ENCODE assay signal across 16 cellular contexts in the genomic region with DNA sequence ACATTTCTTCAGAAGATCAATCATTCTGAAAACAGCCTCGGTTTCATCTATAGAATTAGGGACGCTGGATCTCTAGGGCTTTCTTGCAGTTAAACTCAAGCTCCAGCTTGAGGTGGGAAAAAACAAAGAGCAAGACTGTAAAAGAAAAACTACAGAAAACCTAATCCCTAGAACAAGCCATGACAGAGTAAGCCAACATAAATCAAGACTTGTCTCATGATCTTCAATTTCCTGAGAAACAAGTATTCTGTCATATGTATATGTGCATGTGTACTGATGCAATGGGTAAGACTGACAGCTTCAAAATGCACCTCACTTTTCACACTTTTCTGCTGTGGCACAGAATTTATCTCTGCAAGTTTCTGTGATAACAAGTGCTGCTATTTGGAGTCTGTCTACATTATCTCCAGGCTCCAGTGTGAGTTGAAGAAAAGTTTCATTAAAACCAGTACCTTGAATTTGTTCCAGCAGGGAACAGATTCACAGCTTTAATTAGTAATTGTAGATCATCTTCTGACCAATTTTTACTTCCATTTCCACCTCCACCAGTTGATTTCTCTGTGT. TPM values are rescaled to one million over a fixed set of nuclear protein-coding genes. Genes with fewer than 3 reads are reported as not detected.
DNase-seq lines count a peak whose midpoint lies in the region.
"Had no signal": no experiment of that assay in that cellular context is flagged by ENCODE, and none has a peak within 500 bp of the region (broad histone marks: within the 10 kb centered on the region; RNA-seq: fewer than 3 reads in every experiment).

No MANE protein-coding gene starts in this region.

- DNase-seq in activated naive CD4-positive, alpha-beta T cell treated with anti-CD3 and anti-CD28 coated beads for 36 hours, result no peak
- no peak for DNase-seq in activated naive CD4-positive, alpha-beta T cell (lab: John Stamatoyannopoulos, UW)
- DNase-seq in CD4-positive, alpha-beta memory T cell, result no peak
- no peak for DNase-seq in activated CD4-positive, alpha-beta memory T cell treated with anti-CD3 and anti-CD28 coated beads, Interleukin-2, amount 10 ng/mL, durations not matched to agents 7 days and 5 days
- DNase-seq in DMS 273 treated with DMSO at 0.1 percent for 48 hours (lab: John Stamatoyannopoulos, UW) (no peak), AG08395 (ENCODE audit: low spot score) (no peak)
- no peak for DNase-seq in stimulated activated CD4-positive, alpha-beta T cell treated with anti-CD3 and anti-CD28 coated beads, Interleukin-4, amount 100 ng/mL, for 24 hours
- DNase-seq: Calu3, DMS79 treated with DMSO at 0.1 percent for 48 hours, GM23248, MV-4-11, NCI-H1436, NCI-H2029 treated with DMSO at 0.1 percent for 48 hours, NCI-H510A treated with DMSO at 0.1 percent for 48 hours had no signal

- POLR2A ChIA-PET in CD4-positive, alpha-beta memory T cell (lab: Charles Lee; ENCODE audit: partially characterized antibody), result interaction anchor here (0.9 to 1.5 kb wide), 2 partner anchors 19 to 28 kb away, joined by 3 read pairs; a partner anchor contains a TSS
- POLR2A ChIA-PET in activated CD4-positive, alpha-beta memory T cell treated with anti-CD3 and anti-CD28 coated beads, Interleukin-2, amount 10 ng/mL, durations not matched to agents 7 days and 5 days (lab: Charles Lee), result interaction anchor here (0.7 to 1.0 kb wide), 3 partner anchors 11 to 18 kb away, joined by 3 read pairs; no protein-coding TSS in a partner anchor

- H3K27me3 Mint-ChIP-seq in activated naive CD4-positive, alpha-beta T cell treated with anti-CD3 and anti-CD28 coated beads for 36 hours (ENCODE audit: low read depth), result no peaks in the 10 kb centered on the region
- H3K27me3 Mint-ChIP-seq in CD4-positive, alpha-beta memory T cell, result no peaks in the 10 kb centered on the region
- no peaks in the 10 kb centered on the region for H3K27me3 Mint-ChIP-seq in activated CD4-positive, alpha-beta memory T cell treated with anti-CD3 and anti-CD28 coated beads, Interleukin-2, amount 10 ng/mL, durations not matched to agents 7 days and 5 days
- H3K27me3 Mint-ChIP-seq in dendritic cell treated with granulocyte-macrophage colony-stimulating factor and Interleukin-4, amounts not matched to agents 40 ng/mL and 50 ng/mL, for 4 days, result no peaks in the 10 kb centered on the region

- peaks cover 2% of the 10 kb centered on the region for H3K4me1 Mint-ChIP-seq in activated naive CD4-positive, alpha-beta T cell treated with anti-CD3 and anti-CD28 coated beads for 36 hours (ENCODE audit: low read depth)
- peaks cover 0 to 4% (median 1%) of the 10 kb centered on the region in 4 donors for H3K4me1 Mint-ChIP-seq in CD4-positive, alpha-beta memory T cell
- H3K4me1 Mint-ChIP-seq in activated CD4-positive, alpha-beta memory T cell treated with anti-CD3 and anti-CD28 coated beads, Interleukin-2, amount 10 ng/mL, durations not matched to agents 7 days and 5 days, result peaks cover 10% of the 10 kb centered on the region
- H3K4me1 Mint-ChIP-seq in dendritic cell treated with granulocyte-macrophage colony-stimulating factor and Interleukin-4, amounts not matched to agents 40 ng/mL and 50 ng/mL, for 4 days (ENCODE audit: low read depth), result peaks cover 8% of the 10 kb centered on the region

- CTCF ChIA-PET in activated naive CD4-positive, alpha-beta T cell treated with anti-CD3 and anti-CD28 coated beads for 36 hours (lab: Charles Lee), result no interaction called here
- CTCF ChIA-PET in CD4-positive, alpha-beta memory T cell (lab: Charles Lee; ENCODE audit: partially characterized antibody), result no interaction called here
- CTCF ChIA-PET in activated CD4-positive, alpha-beta memory T cell treated with anti-CD3 and anti-CD28 coated beads, Interleukin-2, amount 10 ng/mL, durations not matched to agents 7 days and 5 days (lab: Charles Lee), result no interaction called here

- no peak overlapping the region for H3K4me3 Mint-ChIP-seq in activated naive CD4-positive, alpha-beta T cell treated with anti-CD3 and anti-CD28 coated beads for 36 hours
- no peak overlapping the region for H3K4me3 Mint-ChIP-seq in CD4-positive, alpha-beta memory T cell
- H3K4me3 Mint-ChIP-seq in activated CD4-positive, alpha-beta memory T cell treated with anti-CD3 and anti-CD28 coated beads, Interleukin-2, amount 10 ng/mL, durations not matched to agents 7 days and 5 days, result no peak overlapping the region
- H3K4me3 Mint-ChIP-seq in dendritic cell treated with granulocyte-macrophage colony-stimulating factor and Interleukin-4, amounts not matched to agents 40 ng/mL and 50 ng/mL, for 4 days, result no peak overlapping the region
- H3K4me3 Mint-ChIP-seq: CD14-positive monocyte had no signal

- H3K27me3 ChIP-seq in CD4-positive, alpha-beta memory T cell (ENCODE audit: insufficient read depth, low read length), result no peaks in the 10 kb centered on the region

- H3K27ac Mint-ChIP-seq in activated naive CD4-positive, alpha-beta T cell treated with anti-CD3 and anti-CD28 coated beads for 36 hours, result peak overlapping the region; percentile 52
- peak overlapping the region in 6 of 7 donors; percentile 5 to 89 (median 54) for H3K27ac Mint-ChIP-seq in CD4-positive, alpha-beta memory T cell
- H3K27ac Mint-ChIP-seq in activated CD4-positive, alpha-beta memory T cell treated with anti-CD3 and anti-CD28 coated beads, Interleukin-2, amount 10 ng/mL, durations not matched to agents 7 days and 5 days, result peak overlapping the region; percentile 3
- peak overlapping the region; percentile 14 for H3K27ac Mint-ChIP-seq in dendritic cell treated with granulocyte-macrophage colony-stimulating factor and Interleukin-4, amounts not matched to agents 40 ng/mL and 50 ng/mL, for 4 days

- H3K36me3 Mint-ChIP-seq in activated naive CD4-positive, alpha-beta T cell treated with anti-CD3 and anti-CD28 coated beads for 36 hours (ENCODE audit: low read depth), result peaks cover 47% of the 10 kb centered on the region
- peaks cover 57 to 78% of the 10 kb centered on the region in 2 donors for H3K36me3 Mint-ChIP-seq in CD4-positive, alpha-beta memory T cell
- H3K36me3 Mint-ChIP-seq in activated CD4-positive, alpha-beta memory T cell treated with anti-CD3 and anti-CD28 coated beads, Interleukin-2, amount 10 ng/mL, durations not matched to agents 7 days and 5 days (ENCODE audit: low read depth), result peaks cover 81% of the 10 kb centered on the region
- peaks cover 96% of the 10 kb centered on the region for H3K36me3 Mint-ChIP-seq in dendritic cell treated with granulocyte-macrophage colony-stimulating factor and Interleukin-4, amounts not matched to agents 40 ng/mL and 50 ng/mL, for 4 days (ENCODE audit: low read depth)

- no peak overlapping the region for H3K27ac ChIP-seq in CD4-positive, alpha-beta memory T cell (ENCODE audit: low read depth, low read length)
- H3K27ac ChIP-seq: GM23248 had no signal

- peaks cover 82% of the 10 kb centered on the region for H3K36me3 ChIP-seq in CD4-positive, alpha-beta memory T cell (ENCODE audit: insufficient read depth, low read length)

- no peaks in the 10 kb centered on the region for H3K9me3 ChIP-seq in CD4-positive, alpha-beta memory T cell (ENCODE audit: control insufficient read depth in 1 of 2, low read length in 2 of 2)

- no peaks in the 10 kb centered on the region for H3K9me3 Mint-ChIP-seq in activated naive CD4-positive, alpha-beta T cell treated with anti-CD3 and anti-CD28 coated beads for 36 hours
- H3K9me3 Mint-ChIP-seq in CD4-positive, alpha-beta memory T cell, result no peaks in the 10 kb centered on the region
- no peaks in the 10 kb centered on the region for H3K9me3 Mint-ChIP-seq in activated CD4-positive, alpha-beta memory T cell treated with anti-CD3 and anti-CD28 coated beads, Interleukin-2, amount 10 ng/mL, durations not matched to agents 7 days and 5 days
- no peaks in the 10 kb centered on the region for H3K9me3 Mint-ChIP-seq in dendritic cell treated with granulocyte-macrophage colony-stimulating factor and Interleukin-4, amounts not matched to agents 40 ng/mL and 50 ng/mL, for 4 days

- no peak overlapping the region for H3K4me3 ChIP-seq in CD4-positive, alpha-beta memory T cell (ENCODE audit: low read length in 2 of 2)
- H3K4me3 ChIP-seq: GM23248 had no signal

- no peaks in the 10 kb centered on the region for H3K4me1 ChIP-seq in CD4-positive, alpha-beta memory T cell (ENCODE audit: insufficient read depth, low read length)

- intact Hi-C loops in activated naive CD4-positive, alpha-beta T cell treated with anti-CD3 and anti-CD28 coated beads for 36 hours (cut with micrococcal nuclease), result no loop called here
- intact Hi-C loops in CD4-positive, alpha-beta memory T cell (cut with micrococcal nuclease), result no loop called here
- intact Hi-C loops in dendritic cell treated with granulocyte-macrophage colony-stimulating factor and Interleukin-4, amounts not matched to agents 40 ng/mL and 50 ng/mL, for 4 days (cut with micrococcal nuclease), result no loop called here

RNA-seq across cellular contexts. Expression of a gene that starts 19.2 kb away (rescaled TPM):
- 10 to 100 TPM; 83.9 to 90.1 TPM for total RNA-seq in activated naive CD4-positive, alpha-beta T cell treated with anti-CD3 and anti-CD28 coated beads for 36 hours
- 10 to 100 TPM; 72.7 to 76.2 TPM for total RNA-seq in CD4-positive, alpha-beta memory T cell
- 10 to 100 TPM; 71.2 to 86.1 TPM for polyA plus RNA-seq in CD4-positive, alpha-beta memory T cell
- total RNA-seq in activated CD4-positive, alpha-beta memory T cell treated with anti-CD3 and anti-CD28 coated beads, Interleukin-2, amount 10 ng/mL, durations not matched to agents 7 days and 5 days, result 10 to 100 TPM; 63.9 TPM

RNA-seq across cellular contexts. Expression of a gene that starts 28.1 kb away (rescaled TPM):
- 10 to 100 TPM; 39.8 to 42.1 TPM for total RNA-seq in activated naive CD4-positive, alpha-beta T cell treated with anti-CD3 and anti-CD28 coated beads for 36 hours
- 10 to 100 TPM; 36.0 to 40.5 TPM for total RNA-seq in CD4-positive, alpha-beta memory T cell
- polyA plus RNA-seq in CD4-positive, alpha-beta memory T cell, result 10 to 100 TPM; 10.6 to 26.5 TPM
- 10 to 100 TPM; 24.8 to 26.2 TPM for total RNA-seq in activated CD4-positive, alpha-beta memory T cell treated with anti-CD3 and anti-CD28 coated beads, Interleukin-2, amount 10 ng/mL, durations not matched to agents 7 days and 5 days

RNA-seq across cellular contexts. Expression of a gene that starts 31.0 kb away (rescaled TPM):
- total RNA-seq in activated naive CD4-positive, alpha-beta T cell treated with anti-CD3 and anti-CD28 coated beads for 36 hours, result 100 to 1,000 TPM; 119 to 120 TPM
- 10 to 100 TPM; 68.2 to 69.3 TPM for total RNA-seq in CD4-positive, alpha-beta memory T cell
- polyA plus RNA-seq in CD4-positive, alpha-beta memory T cell, result 100 to 1,000 TPM; 133 to 169 TPM
- 100 to 1,000 TPM; 142 to 149 TPM for total RNA-seq in activated CD4-positive, alpha-beta memory T cell treated with anti-CD3 and anti-CD28 coated beads, Interleukin-2, amount 10 ng/mL, durations not matched to agents 7 days and 5 days

Comparison
In these comparisons a context has a peak if more than half of its experiments do, and no peak if none do; other contexts are left out.
1. H3K27ac Mint-ChIP-seq: peak in every context shown above with its lines; median percentile 54 in CD4-positive, alpha-beta memory T cell; 52 in activated naive CD4-positive, alpha-beta T cell treated with anti-CD3 and anti-CD28 coated beads for 36 hours; 14 in dendritic cell treated with granulocyte-macrophage colony-stimulating factor and Interleukin-4, amounts not matched to agents 40 ng/mL and 50 ng/mL, for 4 days; 3 in activated CD4-positive, alpha-beta memory T cell treated with anti-CD3 and anti-CD28 coated beads, Interleukin-2, amount 10 ng/mL, durations not matched to agents 7 days and 5 days.